1 cellular context compared by ENCODE assay signal in genomic region chr6:57255451-57256181, GRCh38.
TF ChIP-seq lines count a peak whose summit lies in the region.

No MANE protein-coding gene starts in this region.

TF ChIP-seq in K562, 482 proteins besides CTCF, POLR2A, EP300 and RAD21 (continued from another document):
- TF ChIP-seq ZNF589 (CRISPR knock-in tag; IDR thresholded peaks at IDR 0.05; ENCODE audit: low read depth) (no peak), ZNF316 (IDR thresholded peaks at IDR 0.05) (peak; percentile 90), SIX5 (IDR thresholded peaks at IDR 0.05; ENCODE audit: borderline replicate concordance in 1 of 2, insufficient read depth in 1 of 2, low read depth in 1 of 2, low read length in 2 of 2) (no peak), ZNF699 (CRISPR knock-in tag; IDR thresholded peaks at IDR 0.05; ENCODE audit: insufficient replicate concordance) (no peak), SMARCB1 (IDR thresholded peaks at IDR 0.05; ENCODE audit: insufficient read length, low read depth) (no peak), ZNF23 (CRISPR knock-in tag; IDR thresholded peaks at IDR 0.05) (no peak), ZC3H8 (IDR thresholded peaks at IDR 0.05) (no peak), SFPQ (IDR thresholded peaks at IDR 0.05; ENCODE audit: low read depth, low read length) (no peak), MBD1 (CRISPR knock-in tag; IDR thresholded peaks at IDR 0.05) (no peak), MAFF (IDR thresholded peaks at IDR 0.05; ENCODE audit: low read length) (peak; percentile 83), RBM39 (optimal IDR thresholded peaks at IDR 0.05; ENCODE audit: low read depth, low read length) (no peak), MAFK (IDR thresholded peaks at IDR 0.05; ENCODE audit: low read length) (peak; percentile 76), ZNF407 (IDR thresholded peaks at IDR 0.05; ENCODE audit: low read depth) (no peak), SREBF2 (CRISPR knock-in tag; IDR thresholded peaks at IDR 0.05) (no peak), ZNF444 (CRISPR knock-in tag; IDR thresholded peaks at IDR 0.05) (no peak), TCF7 (IDR thresholded peaks at IDR 0.05; ENCODE audit: borderline replicate concordance) (no peak), CHAMP1 (IDR thresholded peaks at IDR 0.05) (no peak), C11orf30 (IDR thresholded peaks at IDR 0.05; ENCODE audit: low read depth) (peak; percentile 82; the same call in 1 of the 2 replicates)
- TF ChIP-seq, protein P1, sequence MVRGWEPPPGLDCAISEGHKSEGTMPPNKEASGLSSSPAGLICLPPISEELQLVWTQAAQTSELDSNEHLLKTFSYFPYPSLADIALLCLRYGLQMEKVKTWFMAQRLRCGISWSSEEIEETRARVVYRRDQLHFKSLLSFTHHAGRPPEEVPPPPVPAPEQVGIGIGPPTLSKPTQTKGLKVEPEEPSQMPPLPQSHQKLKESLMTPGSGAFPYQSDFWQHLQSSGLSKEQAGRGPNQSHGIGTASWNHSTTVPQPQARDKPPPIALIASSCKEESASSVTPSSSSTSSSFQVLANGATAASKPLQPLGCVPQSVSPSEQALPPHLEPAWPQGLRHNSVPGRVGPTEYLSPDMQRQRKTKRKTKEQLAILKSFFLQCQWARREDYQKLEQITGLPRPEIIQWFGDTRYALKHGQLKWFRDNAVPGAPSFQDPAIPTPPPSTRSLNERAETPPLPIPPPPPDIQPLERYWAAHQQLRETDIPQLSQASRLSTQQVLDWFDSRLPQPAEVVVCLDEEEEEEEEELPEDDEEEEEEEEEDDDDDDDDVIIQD (CRISPR knock-in tag; IDR thresholded peaks at IDR 0.05): no peak
